In genomic region chr14:22982477-22983245, GRCh38 we compare ENCODE assay signal across 8 cellular contexts. TPM values are rescaled to one million over a fixed set of nuclear protein-coding genes. Genes with fewer than 3 reads are reported as not detected.
DNase-seq lines count a peak whose midpoint lies in the region; ATAC-seq, FAIRE-seq and TF ChIP-seq lines count a peak whose summit lies in the region.

Gene AJUBA, minus strand, starts transcription at chr14:22982551. Its CDS starts 285 bp downstream, at chr14:22982266.

- H3K27ac ChIP-seq in A549 = peak within 1 kb of the TSS; percentile 98 to 100
- peak within 1 kb of the TSS in 1 of 2 donors; percentile 49 for H3K27ac ChIP-seq in small intestine (ENCODE audit: low read depth in 1 of 2, low read length in 1 of 2)

- H3K4me1 ChIP-seq in A549 = peaks cover 26% of the 10 kb centered on the region
- H3K4me1 ChIP-seq in small intestine (ENCODE audit: control insufficient read depth in 2 of 2, insufficient read depth in 1 of 2, low read depth in 1 of 2, low read length in 1 of 2) = peaks cover 6 to 14% of the 10 kb centered on the region in 2 donors

- no peak within 1 kb of the TSS; the same call in 1 of the 2 replicates for H3K4me3 Mint-ChIP-seq in WTC11

- H3K36me3 ChIP-seq in bronchial epithelial cell (ENCODE audit: control insufficient read depth, insufficient read depth, low read length) (peaks cover 8% of the 10 kb centered on the region), small intestine (ENCODE audit: control insufficient read depth in 2 of 2, insufficient read depth in 2 of 2, low read length in 2 of 2) (no peaks in the 10 kb centered on the region)

- H3K9me3 ChIP-seq in A549 (no peaks in the 10 kb centered on the region), small intestine (ENCODE audit: control insufficient read depth, low read depth) (no peaks in the 10 kb centered on the region)

- peaks cover 32% of the 10 kb centered on the region for H3K4me1 Mint-ChIP-seq in WTC11

- ATAC-seq in A549 (peak; percentile 40 to 66), GM18907 (IDR thresholded peaks at IDR 0.05; ENCODE audit: unreplicated experiment) (peak; percentile 53), WTC11 (peak; percentile 11), GM19455 (IDR thresholded peaks at IDR 0.05; ENCODE audit: unreplicated experiment) (no peak)

- FAIRE-seq in A549 (lab: Jason Lieb, UNC) (no peak), bronchial epithelial cell (lab: Jason Lieb, UNC) (no peak), small intestine (lab: Jason Lieb, UNC) (no peak)

- H3K4me3 ChIP-seq in A549 = peak within 1 kb of the TSS; percentile 89
- H3K4me3 ChIP-seq in bronchial epithelial cell (ENCODE audit: low read depth, low read length) = peak within 1 kb of the TSS; percentile 84
- peak within 1 kb of the TSS; percentile 42 to 47 for H3K4me3 ChIP-seq in small intestine (ENCODE audit: low read depth in 1 of 2, low read length in 2 of 2)

- TF ChIP-seq EP300 in A549 (IDR thresholded peaks at IDR 0.05) = peak in 1 of 2 experiments; percentile 30; a peak in 1 of 5 replicates

- H3K9me3 Mint-ChIP-seq in WTC11 = peaks cover 6% of the 10 kb centered on the region

- DNase-seq in A549 (ENCODE audit: low read depth in 1 of 2, low spot score in 1 of 2) = peak; percentile 95
- DNase-seq in NCI-H146 (lab: John Stamatoyannopoulos, UW) = peak; percentile 62
- DNase-seq in WTC11 (ENCODE audit: low spot score) = peak; percentile 90
- DNase-seq in bronchial epithelial cell (ENCODE audit: low read depth) = peak; percentile 72
- peak; percentile 83 for DNase-seq in iPS-NIHi7 (ENCODE audit: extremely low spot score)
- peak; percentile 72 for DNase-seq in small intestine

- CTCF ChIA-PET in A549 (lab: Yijun Ruan, JAX) = interaction anchor here (0.6 to 34.0 kb wide), 24 partner anchors 11 to 1517 kb away, joined by 3 to 1206 read pairs (median 4); partner anchors contain the start of genes CDH24, HAUS4, PRMT5 and PSMB11
- CTCF ChIA-PET in WTC11 (lab: Charles Lee) = interaction anchor here (0.5 to 3.7 kb wide), 18 partner anchors 11 to 160 kb away, joined by 3 to 50 read pairs (median 10); partner anchors contain the start of genes ACIN1, C14orf119, CDH24 and HAUS4

- H3K27me3 Mint-ChIP-seq in WTC11 (ENCODE audit: low read depth) = no peaks in the 10 kb centered on the region; the same call in none of the 2 replicates

- POLR2A ChIA-PET in A549 (lab: Yijun Ruan, JAX) (interaction anchor here (0.6 to 2.3 kb wide), 14 partner anchors 10 to 160 kb away, joined by 3 to 33 read pairs (median 4); partner anchors contain the start of genes HAUS4, PRMT5 and RBM23), WTC11 (lab: Charles Lee) (interaction anchor here (0.5 to 2.6 kb wide), 12 partner anchors 9 to 75 kb away, joined by 3 to 23 read pairs (median 4); partner anchors contain the start of genes HAUS4, PRMT5, PSMB5 and RBM23)

- TF ChIP-seq RAD21 in A549 (conservative IDR thresholded peaks at IDR 0.05 in 1 of 2, IDR thresholded peaks at IDR 0.05 in 1 of 2) = peak in 1 of 2 experiments; percentile 24; a peak in 1 of 5 replicates

- peak; percentile 61 for TF ChIP-seq POLR2A in A549 (IDR thresholded peaks at IDR 0.05; ENCODE audit: low read length)

- 1% methylated on average over 39 of the region's 48 CpGs for WGBS in A549 (ENCODE audit: missing lambda C conversion rate)
- 1 to 2% (median 1%) methylated on average over 39 to 48 of the region's 48 CpGs for WGBS in small intestine, 3 donors

- no peak within 1 kb of the TSS for H3K27ac Mint-ChIP-seq in WTC11

- peaks cover 19% of the 10 kb centered on the region for H3K36me3 Mint-ChIP-seq in WTC11

- peak within 1 kb of the TSS; percentile 96 for H3K4me2 ChIP-seq in A549

- TF ChIP-seq CTCF in A549 (IDR thresholded peaks at IDR 0.05) (no peak), WTC11 (IDR thresholded peaks at IDR 0.05) (no peak; the same call in 1 of the 2 replicates), bronchial epithelial cell (IDR thresholded peaks at IDR 0.05; ENCODE audit: insufficient read depth, low read length, severe bottlenecking) (peak; percentile 6)

- H3K27me3 ChIP-seq in bronchial epithelial cell (ENCODE audit: control insufficient read depth, insufficient read depth, low read length) = no peaks in the 10 kb centered on the region
- no peaks in the 10 kb centered on the region for H3K27me3 ChIP-seq in small intestine (ENCODE audit: control insufficient read depth in 2 of 2, insufficient read depth in 2 of 2, low read length in 2 of 2)

TF ChIP-seq in A549, 52 proteins besides CTCF, POLR2A, EP300 and RAD21 (continues in another document):
- TF ChIP-seq CHD2 (IDR thresholded peaks at IDR 0.05; ENCODE audit: low read length, partially characterized antibody) = peak; percentile 76
- TF ChIP-seq, protein P1, sequence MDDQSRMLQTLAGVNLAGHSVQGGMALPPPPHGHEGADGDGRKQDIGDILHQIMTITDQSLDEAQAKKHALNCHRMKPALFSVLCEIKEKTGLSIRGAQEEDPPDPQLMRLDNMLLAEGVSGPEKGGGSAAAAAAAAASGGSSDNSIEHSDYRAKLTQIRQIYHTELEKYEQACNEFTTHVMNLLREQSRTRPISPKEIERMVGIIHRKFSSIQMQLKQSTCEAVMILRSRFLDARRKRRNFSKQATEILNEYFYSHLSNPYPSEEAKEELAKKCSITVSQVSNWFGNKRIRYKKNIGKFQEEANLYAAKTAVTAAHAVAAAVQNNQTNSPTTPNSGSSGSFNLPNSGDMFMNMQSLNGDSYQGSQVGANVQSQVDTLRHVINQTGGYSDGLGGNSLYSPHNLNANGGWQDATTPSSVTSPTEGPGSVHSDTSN (IDR thresholded peaks at IDR 0.05) = peak; percentile 95
- TF ChIP-seq SMC3 (IDR thresholded peaks at IDR 0.05) = peak; percentile 33; the same call in 1 of the 3 replicates
- 0 out of 2 replicates have a peak, but pooled peaks have one; percentile 34 for TF ChIP-seq GATA3 (IDR thresholded peaks at IDR 0.05; ENCODE audit: borderline replicate concordance)
- peak; percentile 76 to 80; a peak in 4 of 5 replicates for TF ChIP-seq JUN (IDR thresholded peaks at IDR 0.05)
- TF ChIP-seq POLR2AphosphoS2 (conservative IDR thresholded peaks at IDR 0.05; ENCODE audit: low read length) = no peak
- no peak for TF ChIP-seq ESRRA (IDR thresholded peaks at IDR 0.05; ENCODE audit: borderline replicate concordance, low read length)
- no peak for TF ChIP-seq ZFP36 (IDR thresholded peaks at IDR 0.05; ENCODE audit: borderline replicate concordance, partially characterized antibody)
- no peak for TF ChIP-seq RFX5 (IDR thresholded peaks at IDR 0.05)
- no peak; the same call in 1 of the 2 replicates for TF ChIP-seq RNF2 (IDR thresholded peaks at IDR 0.05; ENCODE audit: borderline replicate concordance, low read depth)
- no peak for TF ChIP-seq JUNB (IDR thresholded peaks at IDR 0.05)
- TF ChIP-seq, protein P2, sequence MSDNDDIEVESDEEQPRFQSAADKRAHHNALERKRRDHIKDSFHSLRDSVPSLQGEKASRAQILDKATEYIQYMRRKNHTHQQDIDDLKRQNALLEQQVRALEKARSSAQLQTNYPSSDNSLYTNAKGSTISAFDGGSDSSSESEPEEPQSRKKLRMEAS (IDR thresholded peaks at IDR 0.05) = peak; percentile 94
- TF ChIP-seq FOSL2 (IDR thresholded peaks at IDR 0.05) = no peak
- peak; percentile 21; the same call in 1 of the 2 replicates for TF ChIP-seq FOSL2 (CRISPR knock-in tag; IDR thresholded peaks at IDR 0.05)
- no peak for TF ChIP-seq ZC3H11A (IDR thresholded peaks at IDR 0.05)

TF ChIP-seq in WTC11, 78 proteins besides CTCF, POLR2A, EP300 and RAD21 (continues in another document):
- TF ChIP-seq SMAD3 (CRISPR knock-in tag; IDR thresholded peaks at IDR 0.05; ENCODE audit: borderline replicate concordance) (0 out of 2 replicates have a peak, but pooled peaks have one; percentile 59), FOXP1 (CRISPR knock-in tag; IDR thresholded peaks at IDR 0.05; ENCODE audit: borderline replicate concordance) (peak; percentile 87), ELF4 (CRISPR knock-in tag; IDR thresholded peaks at IDR 0.05; ENCODE audit: low read depth) (no peak), ZNF263 (CRISPR knock-in tag; IDR thresholded peaks at IDR 0.05; ENCODE audit: low read depth) (0 out of 2 replicates have a peak, but pooled peaks have one; percentile 12), GTF2I (CRISPR knock-in tag; conservative IDR thresholded peaks at IDR 0.05) (no peak), SOX15 (CRISPR knock-in tag; IDR thresholded peaks at IDR 0.05) (no peak)
- TF ChIP-seq, protein P3, sequence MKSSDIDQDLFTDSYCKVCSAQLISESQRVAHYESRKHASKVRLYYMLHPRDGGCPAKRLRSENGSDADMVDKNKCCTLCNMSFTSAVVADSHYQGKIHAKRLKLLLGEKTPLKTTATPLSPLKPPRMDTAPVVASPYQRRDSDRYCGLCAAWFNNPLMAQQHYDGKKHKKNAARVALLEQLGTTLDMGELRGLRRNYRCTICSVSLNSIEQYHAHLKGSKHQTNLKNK (CRISPR knock-in tag; IDR thresholded peaks at IDR 0.05) = no peak
- TF ChIP-seq, protein P4, sequence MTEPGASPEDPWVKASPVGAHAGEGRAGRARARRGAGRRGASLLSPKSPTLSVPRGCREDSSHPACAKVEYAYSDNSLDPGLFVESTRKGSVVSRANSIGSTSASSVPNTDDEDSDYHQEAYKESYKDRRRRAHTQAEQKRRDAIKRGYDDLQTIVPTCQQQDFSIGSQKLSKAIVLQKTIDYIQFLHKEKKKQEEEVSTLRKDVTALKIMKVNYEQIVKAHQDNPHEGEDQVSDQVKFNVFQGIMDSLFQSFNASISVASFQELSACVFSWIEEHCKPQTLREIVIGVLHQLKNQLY (CRISPR knock-in tag; IDR thresholded peaks at IDR 0.05) = no peak
- TF ChIP-seq, protein P5, sequence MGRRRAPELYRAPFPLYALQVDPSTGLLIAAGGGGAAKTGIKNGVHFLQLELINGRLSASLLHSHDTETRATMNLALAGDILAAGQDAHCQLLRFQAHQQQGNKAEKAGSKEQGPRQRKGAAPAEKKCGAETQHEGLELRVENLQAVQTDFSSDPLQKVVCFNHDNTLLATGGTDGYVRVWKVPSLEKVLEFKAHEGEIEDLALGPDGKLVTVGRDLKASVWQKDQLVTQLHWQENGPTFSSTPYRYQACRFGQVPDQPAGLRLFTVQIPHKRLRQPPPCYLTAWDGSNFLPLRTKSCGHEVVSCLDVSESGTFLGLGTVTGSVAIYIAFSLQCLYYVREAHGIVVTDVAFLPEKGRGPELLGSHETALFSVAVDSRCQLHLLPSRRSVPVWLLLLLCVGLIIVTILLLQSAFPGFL (CRISPR knock-in tag; IDR thresholded peaks at IDR 0.05; ENCODE audit: borderline replicate concordance) = peak; percentile 96

RNA-seq across cellular contexts. Expression of gene AJUBA, which starts in this region (rescaled TPM):
- polyA plus RNA-seq in A549 (2011; rRNA removed) = 98.0 and 152 TPM in 2 replicates
- 46.7 and 67.4 TPM in 2 replicates for polyA plus RNA-seq in A549 (2012; cell fraction: cytosol; rRNA removed)
- 71.5 and 76.7 TPM in 2 replicates for polyA plus RNA-seq in A549 (2012; cell fraction: nucleus; rRNA removed)
- polyA plus RNA-seq in A549 (2017; fragmentation: RNase III; extraction: RNeasy Plus Mini Kit Qiagen cat#74134 plus additional on column Dnase treatment) = 53.4 to 68.0 TPM (median 59.0 TPM) in 3 replicates
- 137 and 160 TPM in 2 replicates for polyA minus RNA-seq in A549 (2011; rRNA and poly(A)+ RNA removed)
- 28.8 to 35.8 TPM (median 33.8 TPM) in 3 replicates for total RNA-seq in WTC11 (2021)
- total RNA-seq in bronchial epithelial cell = 174 and 223 TPM in 2 replicates
- polyA plus RNA-seq in small intestine = 10 to 100 TPM in 1 of 3 donors, 1 to 10 TPM in 1, under 1 TPM in 1; 0.45 to 15.1 (median 1.9) TPM
